ENCODE assay signal across 1 cellular context in the genomic region with DNA sequence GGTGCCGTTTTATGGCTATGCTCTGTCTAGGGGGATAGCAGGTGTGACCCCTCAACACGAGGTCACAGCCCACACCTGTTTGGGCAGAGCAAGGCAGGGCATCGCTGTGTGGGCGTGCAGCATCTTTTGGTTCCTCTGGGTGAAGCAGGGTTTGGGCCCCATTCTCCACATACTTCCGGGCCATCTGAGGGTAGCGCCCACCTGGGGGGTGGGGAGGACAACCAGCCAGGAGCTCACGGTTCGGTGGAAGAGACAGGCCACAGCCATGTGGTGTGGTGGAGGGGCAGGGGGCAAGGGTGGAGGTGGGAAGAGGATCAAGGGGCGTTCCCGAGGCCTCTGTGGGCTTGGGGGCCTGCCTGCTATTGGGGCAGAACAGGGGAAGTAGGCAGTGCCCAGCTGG.
A peak's percentile ranks its signal among the peaks of the same experiment; 100 is the strongest.
TF ChIP-seq lines count a peak whose summit lies in the region.

No MANE protein-coding gene starts in this region.

TF ChIP-seq in GM12878, 131 proteins besides CTCF, POLR2A, EP300 and RAD21:
- TF ChIP-seq KDM1A (IDR thresholded peaks at IDR 0.05; ENCODE audit: borderline replicate concordance) (no peak), MEF2A (IDR thresholded peaks at IDR 0.05; ENCODE audit: insufficient read depth, low read depth, low read length) (0 out of 2 replicates have a peak, but pooled peaks have one; percentile 7), GABPA (IDR thresholded peaks at IDR 0.05; ENCODE audit: low read depth) (no peak), EZH2 (IDR thresholded peaks at IDR 0.05; ENCODE audit: borderline replicate concordance, control insufficient read depth, low read depth, low read length) (no peak), TCF12 (IDR thresholded peaks at IDR 0.05; ENCODE audit: low read depth, low read length) (peak; percentile 56; the same call in 1 of the 2 replicates), SMC3 (IDR thresholded peaks at IDR 0.05; ENCODE audit: borderline replicate concordance, low read length) (0 out of 2 replicates have a peak, but pooled peaks have one; percentile 0), EGR1 (IDR thresholded peaks at IDR 0.05; ENCODE audit: borderline replicate concordance in 1 of 2, low read depth in 2 of 2, low read length in 2 of 2) (peak in 1 of 2 experiments; percentile 32; a peak in 1 of 3 replicates), DPF2 (IDR thresholded peaks at IDR 0.05) (no peak), BRCA1 (IDR thresholded peaks at IDR 0.05; ENCODE audit: low read depth, low read length) (no peak), MYC (IDR thresholded peaks at IDR 0.05; ENCODE audit: insufficient read depth, insufficient read length, insufficient replicate concordance, low read length, severe bottlenecking) (peak; percentile 14), SMAD1 (IDR thresholded peaks at IDR 0.05; ENCODE audit: low read depth, partially characterized antibody) (no peak), TCF3 (IDR thresholded peaks at IDR 0.05; ENCODE audit: borderline replicate concordance, insufficient read depth, low read depth, low read length) (peak; percentile 62; the same call in 1 of the 2 replicates)
